ENCODE assay signal across 8 cellular contexts in the genomic region with DNA sequence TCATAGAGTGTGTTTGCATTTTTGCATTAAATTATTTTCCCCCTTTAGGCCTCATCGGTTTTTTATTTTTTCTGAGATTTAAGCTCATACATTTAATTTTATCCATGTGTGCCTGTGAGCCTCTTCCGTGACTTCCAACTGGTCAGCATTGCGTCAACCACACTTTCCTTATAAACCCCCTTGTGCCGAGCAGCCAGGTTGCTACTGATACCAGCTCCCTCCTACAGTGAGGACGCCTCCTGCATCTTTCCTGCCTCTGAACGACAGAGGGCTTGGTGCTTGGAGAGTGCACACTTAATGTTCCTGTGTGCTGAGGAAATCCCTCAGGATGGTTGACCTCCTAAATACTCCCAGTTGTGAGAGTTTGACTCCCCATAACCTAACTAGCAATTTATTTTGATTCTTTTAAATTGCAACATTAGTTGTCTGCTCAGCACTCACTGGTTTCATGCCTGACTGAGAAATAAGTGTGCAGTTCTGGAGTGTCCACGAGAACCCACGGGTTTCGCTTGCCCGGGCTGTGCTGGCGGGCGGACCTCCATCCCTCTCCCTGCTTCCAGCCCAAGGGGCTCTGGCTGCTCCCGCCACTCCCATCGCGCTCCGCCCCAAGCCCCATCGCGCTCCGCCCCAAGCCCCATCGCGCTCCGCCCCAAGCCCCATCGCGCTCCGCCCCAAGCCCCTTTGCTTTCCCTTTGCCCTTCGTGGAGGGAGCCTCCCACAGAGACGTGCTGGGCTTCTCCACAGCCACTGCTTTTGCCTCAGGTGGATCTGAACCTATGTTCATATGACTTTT. TPM values are rescaled to one million over a fixed set of nuclear protein-coding genes. Genes with fewer than 3 reads are reported as not detected.
"Had no signal": no experiment of that assay in that cellular context is flagged by ENCODE, and none has a peak within 500 bp of the region (broad histone marks: within the 10 kb centered on the region; RNA-seq: fewer than 3 reads in every experiment).

No MANE protein-coding gene starts in this region.

RNA-seq across cellular contexts. Expression of a gene that starts 26.6 kb away (rescaled TPM):
- total RNA-seq: endodermal cell, lung microvascular endothelial cell, myocyte, neural crest cell, osteoblast, progenitor cell of endocrine pancreas, T-helper 17 cell, uterus had no signal
